In genomic region chr7:25725483-25725882, GRCh38 we compare ENCODE assay signal across 23 cellular contexts.
DNase-seq lines count a peak whose midpoint lies in the region; ATAC-seq and TF ChIP-seq lines count a peak whose summit lies in the region.
"Had no signal": no experiment of that assay in that cellular context is flagged by ENCODE, and none has a peak within 500 bp of the region (broad histone marks: within the 10 kb centered on the region; RNA-seq: fewer than 3 reads in every experiment).

No MANE protein-coding gene starts in this region.

- DNase-seq in cardiac muscle cell (ENCODE audit: low read depth in 1 of 2, low spot score in 1 of 2), result peak in 1 of 2 donors; percentile 18
- no peak for DNase-seq in Right ventricle myocardium superior
- no peak for DNase-seq in chondrocyte (ENCODE audit: low spot score)
- no peak for DNase-seq in lower lobe of right lung
- DNase-seq in upper lobe of left lung, result no peak
- no peak for DNase-seq in T1000 (lab: John Stamatoyannopoulos, UW)
- no peak for DNase-seq in MV-4-11 (lab: John Stamatoyannopoulos, UW)
- DNase-seq: activated CD8-positive, alpha-beta T cell treated with anti-CD3 and anti-CD28 coated beads, Interleukin-2, amount 10 ng/mL, durations not matched to agents 7 days and 5 days; activated effector memory CD4-positive, alpha-beta T cell treated with anti-CD3 and anti-CD28 coated beads, Interleukin-2, amount 50 U/mL, for 16 hours; activated naive CD8-positive, alpha-beta T cell treated with anti-CD3 and anti-CD28 coated beads for 36 hours; CD4-positive, alpha-beta memory T cell; central memory CD4-positive, alpha-beta T cell; head of caudate nucleus; mammary epithelial cell; NCI-H2081; psoas muscle; RPMI8226; stimulated activated naive CD8-positive, alpha-beta T cell treated with anti-CD3 and anti-CD28 coated beads, Interleukin-15, Interleukin-2, amounts not matched to agents 100 U/mL and 50 U/mL, for 24 hours; testis had no signal

- no peaks in the 10 kb centered on the region for H3K36me3 ChIP-seq in cardiac muscle cell
- H3K36me3 ChIP-seq in lower lobe of right lung, result no peaks in the 10 kb centered on the region
- H3K36me3 ChIP-seq in upper lobe of left lung, result no peaks in the 10 kb centered on the region
- H3K36me3 ChIP-seq: ascending aorta, neutrophil had no signal

- H3K9me3 Mint-ChIP-seq in chondrocyte (ENCODE audit: low read depth), result peaks cover 3% of the 10 kb centered on the region
- H3K9me3 Mint-ChIP-seq: activated naive CD8-positive, alpha-beta T cell treated with anti-CD3 and anti-CD28 coated beads for 36 hours; T-helper 1 cell treated with Interleukin-12 subunit alpha and Interleukin-12 subunit beta and Interleukin-4 antibody, amounts not matched to agents 30 μg/mL and 1 μg/mL, for 36 hours had no signal

- H3K4me3 ChIP-seq in cardiac muscle cell (no peak overlapping the region), lower lobe of right lung (no peak overlapping the region), upper lobe of left lung (no peak overlapping the region)
- H3K4me3 ChIP-seq: ascending aorta, psoas muscle, testis had no signal

- peak in 1 of 4 donors; percentile 34 for TF ChIP-seq EP300 in upper lobe of left lung (IDR thresholded peaks at IDR 0.05)

- peaks cover 22% of the 10 kb centered on the region for H3K4me1 ChIP-seq in cardiac muscle cell (ENCODE audit: low read depth)
- H3K4me1 ChIP-seq in lower lobe of right lung, result no peaks in the 10 kb centered on the region
- H3K4me1 ChIP-seq in upper lobe of left lung, result peaks cover 0 to 7% (median 0%) of the 10 kb centered on the region in 4 donors

- no peaks in the 10 kb centered on the region for H3K9me3 ChIP-seq in cardiac muscle cell (ENCODE audit: low read depth)
- no peaks in the 10 kb centered on the region for H3K9me3 ChIP-seq in lower lobe of right lung
- no peaks in the 10 kb centered on the region for H3K9me3 ChIP-seq in upper lobe of left lung
- H3K9me3 ChIP-seq: ascending aorta, neutrophil, psoas muscle, testis had no signal

- H3K27ac Mint-ChIP-seq in chondrocyte (ENCODE audit: unreplicated experiment), result peak overlapping the region; percentile 72
- H3K27ac Mint-ChIP-seq: activated CD8-positive, alpha-beta T cell treated with anti-CD3 and anti-CD28 coated beads, Interleukin-2, amount 10 ng/mL, durations not matched to agents 7 days and 5 days; activated naive CD8-positive, alpha-beta T cell treated with anti-CD3 and anti-CD28 coated beads for 36 hours; CD4-positive, alpha-beta memory T cell; T-helper 1 cell treated with Interleukin-12 subunit alpha and Interleukin-12 subunit beta and Interleukin-4 antibody, amounts not matched to agents 30 μg/mL and 1 μg/mL, for 36 hours had no signal

- H3K27me3 ChIP-seq in cardiac muscle cell, result no peaks in the 10 kb centered on the region
- no peaks in the 10 kb centered on the region for H3K27me3 ChIP-seq in lower lobe of right lung (ENCODE audit: low read depth)
- no peaks in the 10 kb centered on the region for H3K27me3 ChIP-seq in upper lobe of left lung
- H3K27me3 ChIP-seq: ascending aorta, neutrophil, testis had no signal

- no peak for ATAC-seq in Right ventricle myocardium superior (ENCODE audit: poor library complexity)
- ATAC-seq in lower lobe of right lung, result no peak
- peak in 1 of 2 donors; percentile 41 for ATAC-seq in upper lobe of left lung (ENCODE audit: low FRiP score in 2 of 2)
- no peak for ATAC-seq in HG03175 (IDR thresholded peaks at IDR 0.05; ENCODE audit: unreplicated experiment)
- ATAC-seq: activated CD8-positive, alpha-beta T cell treated with anti-CD3 and anti-CD28 coated beads, Interleukin-2, amount 10 ng/mL, durations not matched to agents 7 days and 5 days; stimulated activated naive CD8-positive, alpha-beta T cell treated with anti-CD3 and anti-CD28 coated beads, Interleukin-15, Interleukin-2, amounts not matched to agents 100 U/mL and 50 U/mL, for 24 hours had no signal

- no peaks in the 10 kb centered on the region for H3K27me3 Mint-ChIP-seq in chondrocyte (ENCODE audit: low read depth)
- H3K27me3 Mint-ChIP-seq: activated naive CD8-positive, alpha-beta T cell treated with anti-CD3 and anti-CD28 coated beads for 36 hours had no signal

- WGBS in upper lobe of left lung, 2 donors, result 55 to 64% methylated on average over 2 of the region's 2 CpGs

- H3K36me3 Mint-ChIP-seq in chondrocyte (ENCODE audit: low read depth), result peaks cover 2% of the 10 kb centered on the region
- H3K36me3 Mint-ChIP-seq: activated naive CD8-positive, alpha-beta T cell treated with anti-CD3 and anti-CD28 coated beads for 36 hours; CD4-positive, alpha-beta memory T cell had no signal

- TF ChIP-seq CTCF in cardiac muscle cell (IDR thresholded peaks at IDR 0.05; ENCODE audit: low read depth, low read length) (no peak), chondrocyte (IDR thresholded peaks at IDR 0.05) (no peak), lower lobe of right lung (IDR thresholded peaks at IDR 0.05) (no peak), upper lobe of left lung (IDR thresholded peaks at IDR 0.05) (no peak)

- H3K4me1 Mint-ChIP-seq in chondrocyte (ENCODE audit: low read depth), result peaks cover 47% of the 10 kb centered on the region
- H3K4me1 Mint-ChIP-seq: activated naive CD8-positive, alpha-beta T cell treated with anti-CD3 and anti-CD28 coated beads for 36 hours; CD4-positive, alpha-beta memory T cell had no signal

- H3K4me3 Mint-ChIP-seq in chondrocyte (ENCODE audit: unreplicated experiment), result no peak overlapping the region
- H3K4me3 Mint-ChIP-seq: activated CD8-positive, alpha-beta T cell treated with anti-CD3 and anti-CD28 coated beads, Interleukin-2, amount 10 ng/mL, durations not matched to agents 7 days and 5 days; activated naive CD8-positive, alpha-beta T cell treated with anti-CD3 and anti-CD28 coated beads for 36 hours; CD4-positive, alpha-beta memory T cell; T-helper 1 cell treated with Interleukin-12 subunit alpha and Interleukin-12 subunit beta and Interleukin-4 antibody, amounts not matched to agents 30 μg/mL and 1 μg/mL, for 36 hours had no signal

- no peak for TF ChIP-seq POLR2A in upper lobe of left lung (IDR thresholded peaks at IDR 0.05)

- H3K27ac ChIP-seq in cardiac muscle cell, result peak overlapping the region; percentile 24
- H3K27ac ChIP-seq in lower lobe of right lung, result peak overlapping the region; percentile 5
- H3K27ac ChIP-seq in upper lobe of left lung, result peak overlapping the region in 3 of 4 donors; percentile 2 to 54 (median 42)
- H3K27ac ChIP-seq: ascending aorta, neutrophil, psoas muscle had no signal

- intact Hi-C loops in Right ventricle myocardium superior (cut with DNase I) (no loop called here), lower lobe of right lung (cut with DNase I) (no loop called here)
